In the genomic region with DNA sequence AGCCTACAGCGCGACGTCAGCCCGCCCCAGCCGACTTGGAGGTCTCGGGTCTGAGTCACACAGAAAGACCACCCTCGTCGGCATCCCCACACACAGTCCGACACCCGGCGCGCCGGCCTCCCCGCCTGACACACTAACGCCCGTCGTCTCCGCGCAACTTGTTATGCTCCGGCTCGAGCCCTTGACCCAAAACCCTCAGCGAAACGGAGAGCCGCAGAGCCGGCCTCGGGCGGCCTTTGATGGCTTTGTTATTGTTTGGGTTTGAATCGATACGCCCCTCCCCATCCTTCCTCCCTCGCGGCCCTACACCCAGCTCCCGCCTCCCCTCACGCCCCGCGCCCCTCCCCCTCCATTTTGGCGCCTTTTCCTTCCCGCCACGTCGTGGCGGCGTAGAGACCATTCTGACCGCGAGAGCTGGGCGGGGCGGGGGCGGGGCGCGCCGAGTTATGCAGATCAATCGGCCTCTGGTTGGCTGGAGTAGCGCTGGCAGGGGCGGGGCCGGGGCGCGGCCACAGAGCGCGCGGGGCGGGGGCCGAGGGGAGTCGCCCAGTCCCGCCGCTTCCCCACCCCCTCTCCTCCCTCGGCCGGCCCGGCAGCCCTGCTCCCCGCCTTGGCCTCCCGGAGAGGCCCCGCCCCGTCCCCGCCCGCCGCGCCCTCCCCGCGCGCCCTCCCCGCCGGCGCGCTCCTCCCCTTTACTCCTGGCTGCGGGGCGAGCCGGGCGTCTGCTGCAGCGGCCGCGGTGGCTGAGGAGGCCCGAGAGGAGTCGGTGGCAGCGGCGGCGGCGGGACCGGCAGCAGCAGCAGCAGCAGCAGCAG, we compare ENCODE assay signal across 8 cellular contexts. TPM values are rescaled to one million over a fixed set of nuclear protein-coding genes. Genes with fewer than 3 reads are reported as not detected.
DNase-seq lines count a peak whose midpoint lies in the region; ATAC-seq and TF ChIP-seq lines count a peak whose summit lies in the region.

TSS of gene PIM1 (plus strand) at position 695 of the 815 bp plus-strand sequence. CDS start 424 bp downstream, outside the sequence.

- H3K4me3 ChIP-seq in Loucy (ENCODE audit: low read length, poor library complexity, severe bottlenecking): peak within 1 kb of the TSS; percentile 92
- H3K4me3 ChIP-seq in fibroblast of pulmonary artery (replicated peaks; ENCODE audit: low read depth, low read length): peak within 1 kb of the TSS; percentile 94

- H3K36me3 ChIP-seq in Loucy (ENCODE audit: insufficient read depth, low read length): peaks cover 19% of the 10 kb centered on the region; the same call in 1 of the 2 replicates

- H3K27ac Mint-ChIP-seq in nephron: peak within 1 kb of the TSS; percentile 100

- no peaks in the 10 kb centered on the region for H3K9me2 ChIP-seq in Loucy (replicated peaks; ENCODE audit: low read depth, low read length)

- TF ChIP-seq CTCF in Loucy (conservative IDR thresholded peaks at IDR 0.05; ENCODE audit: low read length) (no peak), fibroblast of pulmonary artery (IDR thresholded peaks at IDR 0.05; ENCODE audit: low read length, missing control alignments) (no peak), nephron (IDR thresholded peaks at IDR 0.05; ENCODE audit: unreplicated experiment in 3 of 3) (no peak)

- H3K79me2 ChIP-seq in Loucy (ENCODE audit: insufficient read depth, low read length): peaks cover 42% of the 10 kb centered on the region

- no peaks in the 10 kb centered on the region for H3K27me3 ChIP-seq in Loucy (ENCODE audit: insufficient read depth, low read length, poor library complexity, severe bottlenecking)

- H3K27me3 Mint-ChIP-seq in nephron (ENCODE audit: low read depth): no peaks in the 10 kb centered on the region

- peaks cover 22% of the 10 kb centered on the region for H4K20me1 ChIP-seq in Loucy (ENCODE audit: insufficient read depth, low read length, poor library complexity, severe bottlenecking)

- peaks cover 26% of the 10 kb centered on the region for H3K4me1 ChIP-seq in Loucy (ENCODE audit: insufficient read depth, low read length, poor library complexity, severe bottlenecking)

- no peaks in the 10 kb centered on the region for H3K9me3 ChIP-seq in Loucy (ENCODE audit: insufficient read depth, low read depth, low read length)

- peak within 1 kb of the TSS; percentile 94 to 97 (median 96) for H3K4me3 Mint-ChIP-seq in nephron

- peaks cover 17% of the 10 kb centered on the region for H3K36me3 Mint-ChIP-seq in nephron (ENCODE audit: low read depth)

- peak; percentile 84 for ATAC-seq in stimulated activated naive CD8-positive, alpha-beta T cell treated with anti-CD3 and anti-CD28 coated beads, Interleukin-15, Interleukin-2, amounts not matched to agents 100 U/mL and 50 U/mL, for 24 hours

- peak within 1 kb of the TSS; percentile 89 for H3K4me2 ChIP-seq in Loucy (ENCODE audit: low read depth, low read length, poor library complexity, severe bottlenecking)

- H3F3A ChIP-seq in Loucy (ENCODE audit: low read depth): peaks cover 5% of the 10 kb centered on the region; the same call in 1 of the 2 replicates

- peaks cover 36% of the 10 kb centered on the region for H3K4me1 Mint-ChIP-seq in nephron

- DNase-seq in Daoy (ENCODE audit: low read depth) (peak; percentile 100), H4 (ENCODE audit: low spot score) (peak; percentile 88), SHP77 (lab: John Stamatoyannopoulos, UW) (peak; percentile 95 to 96), fibroblast of pulmonary artery (ENCODE audit: low read depth) (peak; percentile 97)
- DNase-seq in activated effector memory CD4-positive, alpha-beta T cell treated with Interleukin-2 at 50 U/mL for 16 hours: peak; percentile 100
- DNase-seq in stimulated activated naive CD8-positive, alpha-beta T cell treated with anti-CD3 and anti-CD28 coated beads, Interleukin-15, Interleukin-2, amounts not matched to agents 100 U/mL and 50 U/mL, for 24 hours: peak; percentile 100

- H2AFZ ChIP-seq in Loucy (ENCODE audit: low read length): peak within 1 kb of the TSS; percentile 93

- peak within 1 kb of the TSS; percentile 99 for H3K9ac ChIP-seq in Loucy (ENCODE audit: low read depth, low read length, poor library complexity, severe bottlenecking)

- no peaks in the 10 kb centered on the region for H3K9me3 Mint-ChIP-seq in nephron

RNA-seq across cellular contexts. Expression of gene PIM1, which starts in this region (rescaled TPM):
- total RNA-seq in Daoy (2014; rRNA removed; shearing (Covaris generic)): 33.3 and 45.3 TPM in 2 replicates
- total RNA-seq in H4 (2014; rRNA removed; shearing (Covaris generic)): 9.2 and 12.3 TPM in 2 replicates

Comparison
In these comparisons a context has a peak if more than half of its experiments do, and no peak if none do; other contexts are left out.
1. Peak in every context shown above with its lines: DNase-seq, ATAC-seq and H3K4me3 ChIP-seq.